Comparison of ENCODE assay signal across 8 cellular contexts in genomic region chr4:128862608-128863313, GRCh38. TPM values are rescaled to one million over a fixed set of nuclear protein-coding genes. Genes with fewer than 3 reads are reported as not detected.
DNase-seq lines count a peak whose midpoint lies in the region; ATAC-seq and TF ChIP-seq lines count a peak whose summit lies in the region.

No MANE protein-coding gene starts in this region.

- peaks cover 18% of the 10 kb centered on the region for H3K36me3 Mint-ChIP-seq in endothelial cell (ENCODE audit: low read depth, unreplicated experiment)
- peaks cover 37 to 62% of the 10 kb centered on the region in 2 donors for H3K36me3 Mint-ChIP-seq in stimulated activated naive B cell treated with anti-CD40 and anti-IgM and Interleukin-4, amounts not matched to agents 10 μg/mL and 1 μg/mL and 100 μg/mL, for 72 hours

- H3K4me3 ChIP-seq in sigmoid colon (no peak overlapping the region), tibial artery (no peak overlapping the region), right atrium auricular region (no peak overlapping the region)

- H3K27ac Mint-ChIP-seq in endothelial cell (ENCODE audit: unreplicated experiment), result peak overlapping the region; percentile 39
- H3K27ac Mint-ChIP-seq in stimulated activated naive B cell treated with anti-CD40 and anti-IgM and Interleukin-4, amounts not matched to agents 10 μg/mL and 1 μg/mL and 100 μg/mL, for 72 hours, result peak overlapping the region; percentile 72

- TF ChIP-seq EP300 in sigmoid colon (IDR thresholded peaks at IDR 0.05), result no peak

- peaks cover 19% of the 10 kb centered on the region for H3K4me1 Mint-ChIP-seq in endothelial cell (ENCODE audit: unreplicated experiment)
- H3K4me1 Mint-ChIP-seq in stimulated activated naive B cell treated with anti-CD40 and anti-IgM and Interleukin-4, amounts not matched to agents 10 μg/mL and 1 μg/mL and 100 μg/mL, for 72 hours, result peaks cover 40 to 60% of the 10 kb centered on the region in 2 donors

- peaks cover 2% of the 10 kb centered on the region for H3K27me3 Mint-ChIP-seq in endothelial cell (ENCODE audit: unreplicated experiment)
- no peaks in the 10 kb centered on the region for H3K27me3 Mint-ChIP-seq in stimulated activated naive B cell treated with anti-CD40 and anti-IgM and Interleukin-4, amounts not matched to agents 10 μg/mL and 1 μg/mL and 100 μg/mL, for 72 hours

- peaks cover 20 to 68% (median 23%) of the 10 kb centered on the region in 4 donors for H3K36me3 ChIP-seq in sigmoid colon
- H3K36me3 ChIP-seq in tibial artery, result peaks cover 37 to 96% (median 80%) of the 10 kb centered on the region in 3 donors
- H3K36me3 ChIP-seq in right atrium auricular region, result peaks cover 51% of the 10 kb centered on the region

- TF ChIP-seq CTCF in endothelial cell (IDR thresholded peaks at IDR 0.05; ENCODE audit: unreplicated experiment) (no peak), sigmoid colon (IDR thresholded peaks at IDR 0.05) (no peak), tibial artery (IDR thresholded peaks at IDR 0.05) (no peak), right atrium auricular region (IDR thresholded peaks at IDR 0.05) (no peak)

- H3K27me3 ChIP-seq in sigmoid colon (no peaks in the 10 kb centered on the region), tibial artery (no peaks in the 10 kb centered on the region), right atrium auricular region (no peaks in the 10 kb centered on the region)

- no peak for TF ChIP-seq POLR2A in sigmoid colon (IDR thresholded peaks at IDR 0.05)

- H3K27ac ChIP-seq in sigmoid colon (no peak overlapping the region), tibial artery (peak overlapping the region in 1 of 2 donors; percentile 55), right atrium auricular region (peak overlapping the region in 1 of 2 donors; percentile 13)

- ATAC-seq in GM18867 (IDR thresholded peaks at IDR 0.05; ENCODE audit: unreplicated experiment) (peak; percentile 60), HG02943 (IDR thresholded peaks at IDR 0.05; ENCODE audit: low read depth, unreplicated experiment) (peak; percentile 43)
- peak; percentile 83 to 86 for ATAC-seq in stimulated activated naive B cell treated with anti-CD40 and anti-IgM and Interleukin-4, amounts not matched to agents 10 μg/mL and 1 μg/mL and 100 μg/mL, for 72 hours (replicated peaks)

- no peaks in the 10 kb centered on the region for H3K9me3 ChIP-seq in sigmoid colon
- no peaks in the 10 kb centered on the region for H3K9me3 ChIP-seq in tibial artery
- H3K9me3 ChIP-seq in right atrium auricular region, result no peaks in the 10 kb centered on the region

- H3K9me3 Mint-ChIP-seq in endothelial cell (ENCODE audit: unreplicated experiment), result no peaks in the 10 kb centered on the region
- H3K9me3 Mint-ChIP-seq in stimulated activated naive B cell treated with anti-CD40 and anti-IgM and Interleukin-4, amounts not matched to agents 10 μg/mL and 1 μg/mL and 100 μg/mL, for 72 hours, result no peaks in the 10 kb centered on the region

- intact Hi-C loops in sigmoid colon (cut with DNase I) (loop anchor here (1.0 to 10.0 kb wide), 7 partner anchors 200 to 671 kb away; partner anchors contain the start of gene PGRMC2), tibial artery (cut with DNase I; ENCODE audit: low total_unique reads) (loop anchor here (5.0 to 10.0 kb wide), 3 partner anchors 48 to 668 kb away; no protein-coding TSS in a partner anchor)

- H3K4me3 Mint-ChIP-seq in endothelial cell (ENCODE audit: unreplicated experiment), result peak overlapping the region; percentile 60
- H3K4me3 Mint-ChIP-seq in stimulated activated naive B cell treated with anti-CD40 and anti-IgM and Interleukin-4, amounts not matched to agents 10 μg/mL and 1 μg/mL and 100 μg/mL, for 72 hours, result peak overlapping the region in 1 of 2 donors; percentile 16

- 78 to 84% methylated on average over 14 of the region's 14 CpGs for WGBS in sigmoid colon, 2 donors

- H3K4me1 ChIP-seq in sigmoid colon (peaks cover 0 to 49% (median 40%) of the 10 kb centered on the region in 4 donors), tibial artery (peaks cover 0 to 35% (median 15%) of the 10 kb centered on the region in 4 donors), right atrium auricular region (peaks cover 0 to 36% of the 10 kb centered on the region in 2 donors)

- DNase-seq in activated CD4-positive, alpha-beta T cell treated with anti-CD3 and anti-CD28 coated beads, Interleukin-2, amount 50 U/mL, for 24 hours (ENCODE audit: low read depth in 1 of 2, low spot score in 1 of 2), result peak; percentile 6 to 43
- DNase-seq in endothelial cell (ENCODE audit: low spot score) (peak; percentile 26), sigmoid colon (no peak), tibial artery (no peak), right atrium auricular region (ENCODE audit: low spot score) (no peak)
- peak; percentile 36 for DNase-seq in stimulated activated naive B cell treated with anti-CD40 and anti-IgM and Interleukin-4, amounts not matched to agents 10 μg/mL and 1 μg/mL and 100 μg/mL, for 72 hours

RNA-seq across cellular contexts. Expression of gene JADE1, which starts 53.3 kb away (rescaled TPM):
- total RNA-seq in endothelial cell (ENCODE audit: unreplicated experiment) (18.2 TPM), sigmoid colon (10 to 100 TPM; 27.7 to 45.1 (median 37.9) TPM), right atrium auricular region (10 to 100 TPM; 15.4 to 34.5 TPM)
- 10 to 100 TPM in 1 of 3 donors, 1 to 10 TPM in 2; 1.8 to 10.1 (median 3.6) TPM for polyA plus RNA-seq in sigmoid colon

Comparison
In these comparisons a context has a peak if more than half of its experiments do, and no peak if none do; other contexts are left out.
1. DNase-seq: peak in activated CD4-positive, alpha-beta T cell treated with anti-CD3 and anti-CD28 coated beads, Interleukin-2, amount 50 U/mL, for 24 hours (2 of 2), endothelial cell (single experiment) and stimulated activated naive B cell treated with anti-CD40 and anti-IgM and Interleukin-4, amounts not matched to agents 10 μg/mL and 1 μg/mL and 100 μg/mL, for 72 hours (single experiment); none in sigmoid colon (single experiment), tibial artery (0 of 2) and right atrium auricular region (single experiment).
2. Peak in every context shown above with its lines, with median percentiles within 50 percentile points of each other: ATAC-seq.